33 cellular contexts compared by ENCODE assay signal in genomic region chr9:95645992-95646391, GRCh38.
DNase-seq lines count a peak whose midpoint lies in the region; ATAC-seq, FAIRE-seq and TF ChIP-seq lines count a peak whose summit lies in the region.
"Had no signal": no experiment of that assay in that cellular context is flagged by ENCODE, and none has a peak within 500 bp of the region (broad histone marks: within the 10 kb centered on the region; RNA-seq: fewer than 3 reads in every experiment).

No MANE protein-coding gene starts in this region.

- FAIRE-seq in bronchial epithelial cell (lab: Jason Lieb, UNC) = no peak
- FAIRE-seq: D721Med, H1, small intestine had no signal

- no peaks in the 10 kb centered on the region for H3K36me3 ChIP-seq in bronchial epithelial cell (ENCODE audit: control insufficient read depth, insufficient read depth, low read length)
- H3K36me3 ChIP-seq: left ventricle myocardium inferior, ovary, stomach, thyroid gland had no signal

- ATAC-seq in activated T-cell treated with anti-CD3 and anti-CD28 coated beads, Interleukin-2, amount 50 U/mL, for 4 hours = no peak
- ATAC-seq in GM21515 (IDR thresholded peaks at IDR 0.05; ENCODE audit: unreplicated experiment) = no peak
- ATAC-seq: activated CD8-positive, alpha-beta T cell treated with anti-CD3 and anti-CD28 coated beads for 36 hours; activated naive CD4-positive, alpha-beta T cell treated with anti-CD3 and anti-CD28 coated beads, Interleukin-2, amount 50 U/mL, for 72 hours; mucosa of descending colon; Right ventricle myocardium inferior; SK-N-SH treated with all-trans-retinoic acid at 6 μM for 48 hours had no signal

- no peak overlapping the region for H3K4me3 Mint-ChIP-seq in activated T-cell treated with anti-CD3 and anti-CD28 coated beads, Interleukin-2, amount 50 U/mL, for 4 hours
- H3K4me3 Mint-ChIP-seq: activated CD8-positive, alpha-beta T cell treated with anti-CD3 and anti-CD28 coated beads for 36 hours; CD4-positive, CD25-positive, alpha-beta regulatory T cell; central memory CD8-positive, alpha-beta T cell; nephron had no signal

- H3K27me3 Mint-ChIP-seq in activated T-cell treated with anti-CD3 and anti-CD28 coated beads, Interleukin-2, amount 50 U/mL, for 4 hours (ENCODE audit: low read depth) = no peaks in the 10 kb centered on the region

- in situ Hi-C loops in Caki2 (cut with HindIII; ENCODE audit: low pct_unique_long_range_greater_than_20kb, low sequenced_read_pairs) = no loop called here

- no peak overlapping the region for H3K4me3 ChIP-seq in bronchial epithelial cell (ENCODE audit: low read depth, low read length)
- H3K4me3 ChIP-seq: dorsolateral prefrontal cortex, hepatocyte, left ventricle myocardium inferior, mucosa of descending colon, ovary, stomach, thyroid gland had no signal

- no peak for TF ChIP-seq CTCF in bronchial epithelial cell (IDR thresholded peaks at IDR 0.05; ENCODE audit: insufficient read depth, low read length, severe bottlenecking)

- H3K9me3 Mint-ChIP-seq in activated T-cell treated with anti-CD3 and anti-CD28 coated beads, Interleukin-2, amount 50 U/mL, for 4 hours = no peaks in the 10 kb centered on the region
- H3K9me3 Mint-ChIP-seq: activated CD8-positive, alpha-beta T cell treated with anti-CD3 and anti-CD28 coated beads for 36 hours; activated naive CD4-positive, alpha-beta T cell treated with anti-CD3 and anti-CD28 coated beads, Interleukin-2, amount 50 U/mL, for 72 hours; central memory CD8-positive, alpha-beta T cell had no signal

- H3K4me1 Mint-ChIP-seq in activated T-cell treated with anti-CD3 and anti-CD28 coated beads, Interleukin-2, amount 50 U/mL, for 4 hours (ENCODE audit: low read depth) = peaks cover 2% of the 10 kb centered on the region
- H3K4me1 Mint-ChIP-seq: CD4-positive, CD25-positive, alpha-beta regulatory T cell had no signal

- DNase-seq in Caki2 (ENCODE audit: low read depth) (peak; percentile 21), NCI-H2029 treated with DMSO at 0.1 percent for 48 hours (lab: John Stamatoyannopoulos, UW) (peak; percentile 35), bronchial epithelial cell (ENCODE audit: low read depth) (peak; percentile 16), iris pigment epithelial cell (ENCODE audit: low read depth) (peak; percentile 34), SKM-1 (lab: John Stamatoyannopoulos, UW; ENCODE audit: unreplicated experiment) (no peak), kidney glomerular epithelial cell (lab: John Stamatoyannopoulos, UW) (no peak)
- DNase-seq in activated T-cell treated with anti-CD3 and anti-CD28 coated beads, Interleukin-2, amount 50 U/mL, for 4 hours = no peak
- DNase-seq: 8988T; activated CD8-positive, alpha-beta T cell treated with anti-CD3 and anti-CD28 coated beads for 36 hours; CD4-positive, CD25-positive, alpha-beta regulatory T cell; dorsolateral prefrontal cortex; foreskin fibroblast; IMR-90; left ventricle myocardium inferior; mucosa of descending colon; NCI-H1105 treated with DMSO at 0.1 percent for 48 hours; NCI-H2081 treated with DMSO at 0.1 percent for 48 hours; NCI-H446; ovary; small intestine; stimulated activated CD8-positive, alpha-beta memory T cell treated with anti-CD3 and anti-CD28 coated beads, Interleukin-4, amount 100 ng/mL, for 48 hours; stomach; T-helper 2 cell; thyroid gland had no signal

- H3K36me3 Mint-ChIP-seq in activated T-cell treated with anti-CD3 and anti-CD28 coated beads, Interleukin-2, amount 50 U/mL, for 4 hours (ENCODE audit: insufficient read depth) = no peaks in the 10 kb centered on the region
- H3K36me3 Mint-ChIP-seq: activated naive CD4-positive, alpha-beta T cell treated with anti-CD3 and anti-CD28 coated beads, Interleukin-2, amount 50 U/mL, for 72 hours; CD4-positive, CD25-positive, alpha-beta regulatory T cell had no signal

- no peaks in the 10 kb centered on the region for H3K27me3 ChIP-seq in bronchial epithelial cell (ENCODE audit: control insufficient read depth, insufficient read depth, low read length)
- H3K27me3 ChIP-seq: dorsolateral prefrontal cortex, hepatocyte, ovary, stomach, thyroid gland had no signal

Comparison
In these comparisons a context has a peak if more than half of its experiments do, and no peak if none do; other contexts are left out.
1. DNase-seq: peak in Caki2 (single experiment), NCI-H2029 treated with DMSO at 0.1 percent for 48 hours (single experiment), bronchial epithelial cell (single experiment) and iris pigment epithelial cell (single experiment); none in SKM-1 (single experiment), activated T-cell treated with anti-CD3 and anti-CD28 coated beads, Interleukin-2, amount 50 U/mL, for 4 hours (single experiment) and kidney glomerular epithelial cell (single experiment).